Comparison of ENCODE assay signal across 1 cellular context in genomic region chr1:33097762-33098161, GRCh38.
A peak's percentile ranks its signal among the peaks of the same experiment; 100 is the strongest.
TF ChIP-seq lines count a peak whose summit lies in the region.

No MANE protein-coding gene starts in this region.

TF ChIP-seq in K562, 482 proteins besides CTCF, POLR2A, EP300 and RAD21 (continued from another document):
- TF ChIP-seq SFPQ (IDR thresholded peaks at IDR 0.05; ENCODE audit: low read depth, low read length) = no peak
- TF ChIP-seq PRDM10 (IDR thresholded peaks at IDR 0.05; ENCODE audit: partially characterized antibody) = peak; percentile 75
- peak in 1 of 3 experiments; percentile 27 for TF ChIP-seq YY1 (IDR thresholded peaks at IDR 0.05; ENCODE audit: borderline replicate concordance in 1 of 3, control insufficient read depth in 1 of 3, extremely low read depth in 1 of 3, insufficient read depth in 3 of 3, insufficient read length in 1 of 3, insufficient replicate concordance in 2 of 3, low read depth in 1 of 3, low read length in 2 of 3)
- no peak for TF ChIP-seq ZNF311 (CRISPR knock-in tag; IDR thresholded peaks at IDR 0.05)
- TF ChIP-seq STAT6 (CRISPR knock-in tag; IDR thresholded peaks at IDR 0.05) = no peak
- 0 out of 2 replicates have a peak, but pooled peaks have one; percentile 30 for TF ChIP-seq NR2C2 (CRISPR knock-in tag; IDR thresholded peaks at IDR 0.05)
- no peak for TF ChIP-seq NR2C2 (tag; IDR thresholded peaks at IDR 0.05)
TF ChIP-seq in K562: peak in this region for 3.
